ENCODE assay signal across 8 cellular contexts in genomic region chr2:46229134-46230063, GRCh38.
DNase-seq lines count a peak whose midpoint lies in the region; ATAC-seq and TF ChIP-seq lines count a peak whose summit lies in the region.

No MANE protein-coding gene starts in this region.

- ATAC-seq in GM18907 (IDR thresholded peaks at IDR 0.05; ENCODE audit: unreplicated experiment) (peak; percentile 79), HG03066 (IDR thresholded peaks at IDR 0.05; ENCODE audit: low read depth, unreplicated experiment) (peak; percentile 74), memory B cell (ENCODE audit: low read depth) (peak; percentile 60)

- no peak overlapping the region for H3K4me3 ChIP-seq in BLaER1
- no peak overlapping the region for H3K4me3 ChIP-seq in WERI-Rb-1 (ENCODE audit: low read depth, low read length)
- no peak overlapping the region for H3K4me3 ChIP-seq in coronary artery

- H3K4me3 Mint-ChIP-seq in memory B cell: peak overlapping the region; percentile 47

- H3K27ac ChIP-seq in BLaER1: no peak overlapping the region
- H3K27ac ChIP-seq in WERI-Rb-1: no peak overlapping the region
- peak overlapping the region in 1 of 2 donors; percentile 44 for H3K27ac ChIP-seq in coronary artery

- no peaks in the 10 kb centered on the region for H3K9me3 Mint-ChIP-seq in memory B cell

- no peaks in the 10 kb centered on the region for H3K9me3 ChIP-seq in BLaER1
- H3K9me3 ChIP-seq in WERI-Rb-1 (ENCODE audit: severe bottlenecking): no peaks in the 10 kb centered on the region

- peak; percentile 25; the same call in 1 of the 2 replicates for TF ChIP-seq CTCF in WERI-Rb-1 (IDR thresholded peaks at IDR 0.05; ENCODE audit: low read depth, low read length)
- no peak for TF ChIP-seq CTCF in coronary artery (IDR thresholded peaks at IDR 0.05)

- H3K36me3 ChIP-seq in BLaER1 (no peaks in the 10 kb centered on the region), WERI-Rb-1 (no peaks in the 10 kb centered on the region)

- H4K20me1 ChIP-seq in BLaER1: no peaks in the 10 kb centered on the region

- no peaks in the 10 kb centered on the region for H3K27me3 ChIP-seq in BLaER1
- H3K27me3 ChIP-seq in WERI-Rb-1 (ENCODE audit: insufficient read depth, low read depth, severe bottlenecking): no peaks in the 10 kb centered on the region

- H3K27ac Mint-ChIP-seq in memory B cell: no peak overlapping the region

- no peaks in the 10 kb centered on the region for H3K36me3 Mint-ChIP-seq in memory B cell

- no peak for DNase-seq in WERI-Rb-1
- DNase-seq in memory B cell (ENCODE audit: low spot score in 2 of 2): no peak
- no peak for DNase-seq in coronary artery (ENCODE audit: low spot score)
- DNase-seq in NCI-H69 (lab: John Stamatoyannopoulos, UW): no peak
- no peak for DNase-seq in effector CD8-positive, alpha-beta T cell (lab: John Stamatoyannopoulos, UW)

- peaks cover 22% of the 10 kb centered on the region for H3K4me1 ChIP-seq in BLaER1

- peaks cover 4% of the 10 kb centered on the region for H3K4me1 Mint-ChIP-seq in memory B cell

- H3K4me2 ChIP-seq in BLaER1: peak overlapping the region; percentile 60

- H3K27me3 Mint-ChIP-seq in memory B cell: peaks cover 12% of the 10 kb centered on the region

- H3K9ac ChIP-seq in BLaER1: no peak overlapping the region
